ENCODE assay signal across 1 cellular context in the genomic region with DNA sequence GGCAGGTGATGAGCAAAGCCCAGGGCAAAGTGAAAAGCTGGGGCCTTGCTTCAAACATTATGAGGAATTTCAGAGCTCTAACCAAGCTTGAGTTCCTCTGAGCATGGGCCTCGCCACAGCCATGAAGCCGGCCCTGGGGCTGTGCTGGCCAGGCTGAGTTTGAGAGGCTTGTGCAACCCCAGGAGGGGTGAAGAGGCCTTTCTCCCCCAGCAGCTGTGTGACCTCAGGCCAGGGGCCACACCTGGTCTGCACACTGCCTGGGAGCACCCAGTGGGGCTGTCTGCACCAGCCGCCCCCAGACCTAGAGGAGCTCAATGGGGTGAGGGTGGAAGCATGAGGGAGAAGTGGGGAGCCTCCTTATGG.
TF ChIP-seq lines count a peak whose summit lies in the region.

No MANE protein-coding gene starts in this region.

TF ChIP-seq in HepG2, 621 proteins besides CTCF, POLR2A, EP300 and RAD21 (continued from another document):
- TF ChIP-seq DNMT1 (CRISPR knock-in tag; IDR thresholded peaks at IDR 0.05) = no peak
- TF ChIP-seq ZFP82 (CRISPR knock-in tag; IDR thresholded peaks at IDR 0.05; ENCODE audit: borderline replicate concordance) = no peak
- no peak for TF ChIP-seq ZNF724P (CRISPR knock-in tag; IDR thresholded peaks at IDR 0.05; ENCODE audit: borderline replicate concordance)
- no peak for TF ChIP-seq ESRRA (CRISPR knock-in tag; IDR thresholded peaks at IDR 0.05; ENCODE audit: low read depth)
- no peak for TF ChIP-seq ZNF790 (CRISPR knock-in tag; IDR thresholded peaks at IDR 0.05; ENCODE audit: borderline replicate concordance)
- TF ChIP-seq, protein P1, sequence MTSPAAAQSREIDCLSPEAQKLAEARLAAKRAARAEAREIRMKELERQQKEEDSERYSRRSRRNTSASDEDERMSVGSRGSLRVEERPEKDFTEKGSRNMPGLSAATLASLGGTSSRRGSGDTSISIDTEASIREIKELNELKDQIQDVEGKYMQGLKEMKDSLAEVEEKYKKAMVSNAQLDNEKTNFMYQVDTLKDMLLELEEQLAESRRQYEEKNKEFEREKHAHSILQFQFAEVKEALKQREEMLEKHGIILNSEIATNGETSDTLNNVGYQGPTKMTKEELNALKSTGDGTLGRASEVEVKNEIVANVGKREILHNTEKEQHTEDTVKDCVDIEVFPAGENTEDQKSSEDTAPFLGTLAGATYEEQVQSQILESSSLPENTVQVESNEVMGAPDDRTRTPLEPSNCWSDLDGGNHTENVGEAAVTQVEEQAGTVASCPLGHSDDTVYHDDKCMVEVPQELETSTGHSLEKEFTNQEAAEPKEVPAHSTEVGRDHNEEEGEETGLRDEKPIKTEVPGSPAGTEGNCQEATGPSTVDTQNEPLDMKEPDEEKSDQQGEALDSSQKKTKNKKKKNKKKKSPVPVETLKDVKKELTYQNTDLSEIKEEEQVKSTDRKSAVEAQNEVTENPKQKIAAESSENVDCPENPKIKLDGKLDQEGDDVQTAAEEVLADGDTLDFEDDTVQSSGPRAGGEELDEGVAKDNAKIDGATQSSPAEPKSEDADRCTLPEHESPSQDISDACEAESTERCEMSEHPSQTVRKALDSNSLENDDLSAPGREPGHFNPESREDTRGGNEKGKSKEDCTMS (CRISPR knock-in tag; conservative IDR thresholded peaks at IDR 0.05) = no peak
